ENCODE assay signal across 8 cellular contexts in genomic region chr22:43262990-43263644, GRCh38.
DNase-seq lines count a peak whose midpoint lies in the region; ATAC-seq and TF ChIP-seq lines count a peak whose summit lies in the region.

No MANE protein-coding gene starts in this region.

- no peak for TF ChIP-seq CTCF in left lung (IDR thresholded peaks at IDR 0.05)

- H3K4me3 ChIP-seq in Jurkat, Clone E6-1 (ENCODE audit: low read length) = peak overlapping the region; percentile 53
- no peak overlapping the region for H3K4me3 ChIP-seq in left lung

- intact Hi-C loops in left lung (cut with DNase I) = no loop called here

- no peaks in the 10 kb centered on the region for H3K36me3 ChIP-seq in left lung

- ATAC-seq in left lung = peak; percentile 22
- ATAC-seq in HG02973 (IDR thresholded peaks at IDR 0.05; ENCODE audit: unreplicated experiment) = no peak

- H3K27me3 ChIP-seq in left lung = peaks cover 0 to 22% of the 10 kb centered on the region in 2 donors

- DNase-seq in CD1c-positive myeloid dendritic cell (ENCODE audit: extremely low spot score) = peak; percentile 68
- DNase-seq in Jurkat, Clone E6-1 (ENCODE audit: low read depth, low spot score) = peak; percentile 74
- peak; percentile 55 for DNase-seq in activated T-cell treated with anti-CD3 and anti-CD28 coated beads, Interleukin-2, amount 50 U/mL, for 1 hour
- DNase-seq in left lung = no peak
- no peak for DNase-seq in KBM-7
- DNase-seq in substantia nigra (lab: John Stamatoyannopoulos, UW) = no peak
- no peak for DNase-seq in NCI-H128 (lab: John Stamatoyannopoulos, UW; ENCODE audit: unreplicated experiment)

- no peak overlapping the region for H3K27ac ChIP-seq in left lung
- H3K27ac ChIP-seq in substantia nigra (ENCODE audit: low read depth, low read length, poor library complexity, severe bottlenecking) = no peak overlapping the region

- in situ Hi-C loops in KBM-7 (cut with MboI; ENCODE audit: low pct_unique_long_range_greater_than_20kb, low sequenced_read_pairs) = no loop called here

- H3K9me3 ChIP-seq in left lung = no peaks in the 10 kb centered on the region

- peaks cover 12 to 27% of the 10 kb centered on the region in 2 donors for H3K4me1 ChIP-seq in left lung

Comparison
In these comparisons a context has a peak if more than half of its experiments do, and no peak if none do; other contexts are left out.
1. DNase-seq: peak in CD1c-positive myeloid dendritic cell (single experiment), Jurkat, Clone E6-1 (single experiment) and activated T-cell treated with anti-CD3 and anti-CD28 coated beads, Interleukin-2, amount 50 U/mL, for 1 hour (single experiment); none in left lung (0 of 2), KBM-7 (single experiment), substantia nigra (0 of 49) and NCI-H128 (single experiment).